10 cellular contexts compared by ENCODE assay signal in the genomic region with DNA sequence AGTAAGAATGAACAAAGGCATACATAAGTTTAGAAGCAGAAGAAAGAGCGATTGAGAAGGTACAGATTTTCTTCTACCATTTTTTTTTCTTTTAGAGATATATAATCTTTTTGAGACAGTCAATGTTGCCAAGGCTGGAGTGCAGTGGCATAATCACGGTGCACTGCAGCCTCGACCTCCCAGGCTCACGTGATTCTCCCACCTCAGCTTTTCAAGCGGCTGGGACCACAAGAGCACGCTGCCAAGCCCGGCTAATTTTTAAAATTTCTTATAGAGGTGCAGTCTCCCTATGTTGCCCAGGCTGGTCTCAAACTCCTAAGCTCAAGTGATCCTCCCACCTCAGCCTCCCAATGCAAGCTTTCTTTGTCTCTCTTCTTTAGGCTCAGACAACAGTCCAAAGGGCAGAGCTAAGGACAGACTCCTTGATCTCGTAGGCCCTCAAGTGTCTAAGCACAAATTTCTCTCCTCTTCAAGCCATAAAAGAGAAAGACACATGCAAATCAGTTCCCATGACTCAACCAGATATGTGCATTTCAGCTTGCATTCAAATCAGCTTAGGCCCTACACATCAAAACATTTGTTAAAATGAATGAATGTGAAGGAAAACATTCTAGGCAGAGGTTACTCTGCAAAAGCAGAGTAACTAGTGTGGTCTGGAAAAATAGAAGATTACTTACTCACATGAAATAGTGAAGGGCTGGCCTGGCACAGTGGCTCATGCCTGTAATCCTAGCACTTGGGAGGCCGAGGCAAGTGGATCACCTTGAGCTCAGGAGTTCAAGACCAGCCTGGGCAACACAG. TPM values are rescaled to one million over a fixed set of nuclear protein-coding genes. Genes with fewer than 3 reads are reported as not detected.
DNase-seq lines count a peak whose midpoint lies in the region; ATAC-seq lines count a peak whose summit lies in the region.
"Had no signal": no experiment of that assay in that cellular context is flagged by ENCODE, and none has a peak within 500 bp of the region (broad histone marks: within the 10 kb centered on the region; RNA-seq: fewer than 3 reads in every experiment).

No MANE protein-coding gene starts in this region.

- peak overlapping the region; percentile 36; the same call in 1 of the 2 replicates for H3K4me3 ChIP-seq in GM08714 (ENCODE audit: low read length)

- DNase-seq in LHCN-M2 (ENCODE audit: low read depth), result peak; percentile 24
- peak; percentile 53 for DNase-seq in iris pigment epithelial cell (ENCODE audit: low read depth)
- no peak for DNase-seq in stimulated activated CD4-positive, alpha-beta T cell treated with anti-CD3 and anti-CD28 coated beads, Interleukin-12 subunit alpha, Interleukin-12 subunit beta, amount 100 ng/mL, for 4 hours
- DNase-seq in stimulated activated CD4-positive, alpha-beta T cell treated with anti-CD3 and anti-CD28 coated beads, Interleukin-4, amount 100 ng/mL, for 4 hours, result no peak
- DNase-seq in DMS79 (lab: John Stamatoyannopoulos, UW), result no peak
- DNase-seq in A172 (ENCODE audit: low spot score), result no peak
- DNase-seq: left ventricle myocardium superior, NCI-H524 had no signal

- peak; percentile 47 for ATAC-seq in GM21447 (IDR thresholded peaks at IDR 0.05; ENCODE audit: unreplicated experiment)
- ATAC-seq: left ventricle myocardium superior had no signal

RNA-seq across cellular contexts. Expression of a gene that starts 18.0 kb away (rescaled TPM):
- total RNA-seq in LHCN-M2 (2014; rRNA removed), result 13.8 and 20.8 TPM in 2 replicates
- 5.4 TPM for polyA plus RNA-seq in LHCN-M2 (2012)
- 37.7 and 48.9 TPM in 2 replicates for total RNA-seq in A172 (2014; rRNA removed; shearing (Covaris generic))

Comparison
In these comparisons a context has a peak if more than half of its experiments do, and no peak if none do; other contexts are left out.
1. DNase-seq: peak in LHCN-M2 (single experiment) and iris pigment epithelial cell (single experiment); none in stimulated activated CD4-positive, alpha-beta T cell treated with anti-CD3 and anti-CD28 coated beads, Interleukin-12 subunit alpha, Interleukin-12 subunit beta, amount 100 ng/mL, for 4 hours (single experiment), stimulated activated CD4-positive, alpha-beta T cell treated with anti-CD3 and anti-CD28 coated beads, Interleukin-4, amount 100 ng/mL, for 4 hours (0 of 2), DMS79 (single experiment) and A172 (single experiment).